ENCODE assay signal across 8 cellular contexts in genomic region chr2:225041871-225042799, GRCh38. TPM values are rescaled to one million over a fixed set of nuclear protein-coding genes. Genes with fewer than 3 reads are reported as not detected.
A peak's percentile ranks its signal among the peaks of the same experiment; 100 is the strongest.
DNase-seq lines count a peak whose midpoint lies in the region; ATAC-seq and TF ChIP-seq lines count a peak whose summit lies in the region.

Gene DOCK10, minus strand, starts transcription at chr2:225042468. Its CDS starts 94 bp downstream, at chr2:225042374.

- peaks cover 7% of the 10 kb centered on the region for H3K27me3 Mint-ChIP-seq in activated T-cell treated with anti-CD3 and anti-CD28 coated beads, Interleukin-2, amount 50 U/mL, for 72 hours (ENCODE audit: low read depth)
- H3K27me3 Mint-ChIP-seq in nephron progenitor cell (ENCODE audit: low read depth, poor library complexity): peaks cover 86% of the 10 kb centered on the region

- peak; percentile 57 for DNase-seq in DMS53 (lab: John Stamatoyannopoulos, UW)
- DNase-seq in DMS53 treated with DMSO at 0.1 percent for 48 hours (lab: John Stamatoyannopoulos, UW; ENCODE audit: unreplicated experiment): no peak
- peak; percentile 70 for DNase-seq in NOMO-1 treated with DMSO at 0.1 percent for 48 hours (lab: John Stamatoyannopoulos, UW; ENCODE audit: unreplicated experiment)
- DNase-seq in activated T-cell treated with anti-CD3 and anti-CD28 coated beads, Interleukin-2, amount 50 U/mL, for 72 hours: peak; percentile 64 to 66
- DNase-seq in fibroblast of peridontal ligament (ENCODE audit: extremely low read depth): peak; percentile 74
- peak; percentile 57 for DNase-seq in nephron progenitor cell
- peak; percentile 67 for DNase-seq in superior temporal gyrus (ENCODE audit: extremely low spot score)

- peaks cover 51% of the 10 kb centered on the region for H3K4me1 Mint-ChIP-seq in activated T-cell treated with anti-CD3 and anti-CD28 coated beads, Interleukin-2, amount 50 U/mL, for 72 hours (ENCODE audit: low read depth)
- peaks cover 8% of the 10 kb centered on the region for H3K4me1 Mint-ChIP-seq in nephron progenitor cell

- peak within 1 kb of the TSS; percentile 99 for H3K27ac Mint-ChIP-seq in activated T-cell treated with anti-CD3 and anti-CD28 coated beads, Interleukin-2, amount 50 U/mL, for 72 hours
- no peak within 1 kb of the TSS for H3K27ac Mint-ChIP-seq in nephron progenitor cell

- no peaks in the 10 kb centered on the region for H3K9me3 Mint-ChIP-seq in activated T-cell treated with anti-CD3 and anti-CD28 coated beads, Interleukin-2, amount 50 U/mL, for 72 hours
- H3K9me3 Mint-ChIP-seq in nephron progenitor cell: no peaks in the 10 kb centered on the region

- H3K4me3 Mint-ChIP-seq in activated T-cell treated with anti-CD3 and anti-CD28 coated beads, Interleukin-2, amount 50 U/mL, for 72 hours: peak within 1 kb of the TSS; percentile 96 to 99
- H3K4me3 Mint-ChIP-seq in nephron progenitor cell: peak within 1 kb of the TSS; percentile 79

- ATAC-seq in HG02642 (IDR thresholded peaks at IDR 0.05; ENCODE audit: poor library complexity, unreplicated experiment): peak; percentile 37
- peak; percentile 50 to 60 for ATAC-seq in activated T-cell treated with anti-CD3 and anti-CD28 coated beads, Interleukin-2, amount 50 U/mL, for 72 hours (replicated peaks in 1 of 2)

- TF ChIP-seq CTCF in nephron progenitor cell (IDR thresholded peaks at IDR 0.05): no peak

- H3K36me3 Mint-ChIP-seq in activated T-cell treated with anti-CD3 and anti-CD28 coated beads, Interleukin-2, amount 50 U/mL, for 72 hours (ENCODE audit: insufficient read depth in 2 of 2): peaks cover 4 to 5% of the 10 kb centered on the region in 2 donors
- H3K36me3 Mint-ChIP-seq in nephron progenitor cell (ENCODE audit: low read depth): no peaks in the 10 kb centered on the region

RNA-seq across cellular contexts. Expression of gene DOCK10, which starts in this region (rescaled TPM):
- total RNA-seq in activated T-cell treated with anti-CD3 and anti-CD28 coated beads, Interleukin-2, amount 50 U/mL, for 72 hours: 100 to 1,000 TPM; 179 to 199 TPM
